Comparison of ENCODE assay signal across 21 cellular contexts in the genomic region with DNA sequence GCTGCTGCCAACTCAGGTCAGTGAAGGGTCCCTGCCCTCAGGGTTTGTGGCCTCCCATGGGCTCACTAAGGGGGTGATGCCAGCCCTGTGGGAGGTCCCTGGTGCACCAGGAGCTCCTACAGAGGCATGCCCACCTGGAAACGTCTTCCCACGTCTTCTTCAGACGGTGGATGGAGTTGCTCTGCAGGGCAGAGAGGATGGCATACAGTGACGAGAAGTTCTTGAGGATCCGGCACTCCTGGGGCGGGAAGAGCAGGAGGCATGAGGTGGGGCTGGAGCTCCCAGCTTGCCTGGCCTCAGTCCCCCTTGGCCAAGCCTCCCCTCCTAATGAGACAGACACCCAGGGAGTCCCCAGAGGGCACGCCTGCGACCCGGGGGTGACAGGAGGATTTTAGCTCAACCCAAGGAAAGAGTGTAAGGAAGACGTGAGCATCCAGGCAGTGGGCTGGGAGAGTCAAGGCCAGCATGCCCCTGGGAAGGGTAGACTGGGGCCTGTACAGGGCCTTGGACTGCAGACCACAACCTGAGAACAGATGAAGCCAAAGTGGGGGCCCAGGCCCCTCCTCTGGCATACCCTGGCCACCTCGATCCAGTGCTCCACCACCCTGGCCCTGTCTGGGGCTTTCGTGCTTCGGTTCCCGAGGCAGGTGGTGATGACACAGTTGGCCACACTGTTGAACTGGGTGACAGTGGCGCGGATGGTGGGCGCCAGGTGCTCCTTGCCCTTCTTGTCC. TPM values are rescaled to one million over a fixed set of nuclear protein-coding genes. Genes with fewer than 3 reads are reported as not detected.
DNase-seq lines count a peak whose midpoint lies in the region; ATAC-seq and TF ChIP-seq lines count a peak whose summit lies in the region.
"Had no signal": no experiment of that assay in that cellular context is flagged by ENCODE, and none has a peak within 500 bp of the region (broad histone marks: within the 10 kb centered on the region; RNA-seq: fewer than 3 reads in every experiment).

No MANE protein-coding gene starts in this region.

- peak overlapping the region; percentile 39 to 94 for H3K27ac Mint-ChIP-seq in activated naive CD4-positive, alpha-beta T cell treated with anti-CD3 and anti-CD28 coated beads, Interleukin-2, amount 50 U/mL, for 72 hours
- H3K27ac Mint-ChIP-seq in activated T-helper 1 cell treated with anti-CD3 and anti-CD28 coated beads, Interleukin-12 subunit alpha, Interleukin-12 subunit beta, Interleukin-2, Interleukin-4 antibody, amounts not matched to agents 30 ng/mL and 10 ng/mL and 1 ng/mL, durations not matched to agents 14 hours and 24 hours and 36 hours, result peak overlapping the region; percentile 14
- no peak overlapping the region for H3K27ac Mint-ChIP-seq in activated T-cell treated with anti-CD3 and anti-CD28 coated beads, Interleukin-2, amount 50 U/mL, for 72 hours
- H3K27ac Mint-ChIP-seq: memory B cell had no signal

- no peaks in the 10 kb centered on the region for H3K9me3 Mint-ChIP-seq in activated naive CD4-positive, alpha-beta T cell treated with anti-CD3 and anti-CD28 coated beads, Interleukin-2, amount 50 U/mL, for 72 hours
- H3K9me3 Mint-ChIP-seq in activated T-helper 1 cell treated with anti-CD3 and anti-CD28 coated beads, Interleukin-12 subunit alpha, Interleukin-12 subunit beta, Interleukin-2, Interleukin-4 antibody, amounts not matched to agents 30 ng/mL and 10 ng/mL and 1 ng/mL, durations not matched to agents 14 hours and 24 hours and 36 hours, result no peaks in the 10 kb centered on the region
- H3K9me3 Mint-ChIP-seq in activated T-cell treated with anti-CD3 and anti-CD28 coated beads, Interleukin-2, amount 50 U/mL, for 72 hours, result no peaks in the 10 kb centered on the region
- H3K9me3 Mint-ChIP-seq: CD4-positive, alpha-beta memory T cell; memory B cell; naive thymus-derived CD4-positive, alpha-beta T cell had no signal

- H3K9me3 ChIP-seq in mucosa of descending colon (no peaks in the 10 kb centered on the region), tibial artery (no peaks in the 10 kb centered on the region)
- H3K9me3 ChIP-seq: HAP-1, heart left ventricle had no signal

- no peak for ATAC-seq in activated naive CD4-positive, alpha-beta T cell treated with anti-CD3 and anti-CD28 coated beads, Interleukin-2, amount 50 U/mL, for 72 hours
- ATAC-seq in mucosa of descending colon (no peak), GM21529 (IDR thresholded peaks at IDR 0.05; ENCODE audit: unreplicated experiment) (no peak)
- ATAC-seq in activated T-cell treated with anti-CD3 and anti-CD28 coated beads, Interleukin-2, amount 50 U/mL, for 72 hours (replicated peaks in 1 of 2), result no peak
- ATAC-seq: activated CD4-positive, CD25-positive, alpha-beta regulatory T cell treated with anti-CD3 and anti-CD28 coated beads, Interleukin-2, amount 50 U/mL, for 24 hours; GM12878; heart left ventricle; naive thymus-derived CD4-positive, alpha-beta T cell had no signal

- no peak for TF ChIP-seq CTCF in mucosa of descending colon (IDR thresholded peaks at IDR 0.05)
- no peak for TF ChIP-seq CTCF in tibial artery (IDR thresholded peaks at IDR 0.05)

- no peaks in the 10 kb centered on the region for H3K27me3 ChIP-seq in tibial artery
- H3K27me3 ChIP-seq: heart left ventricle had no signal

- H3K4me3 Mint-ChIP-seq in activated T-helper 1 cell treated with anti-CD3 and anti-CD28 coated beads, Interleukin-12 subunit alpha, Interleukin-12 subunit beta, Interleukin-2, Interleukin-4 antibody, amounts not matched to agents 30 ng/mL and 10 ng/mL and 1 ng/mL, durations not matched to agents 14 hours and 24 hours and 36 hours, result no peak overlapping the region
- H3K4me3 Mint-ChIP-seq in activated T-cell treated with anti-CD3 and anti-CD28 coated beads, Interleukin-2, amount 50 U/mL, for 72 hours, result no peak overlapping the region
- H3K4me3 Mint-ChIP-seq: CD4-positive, alpha-beta memory T cell; memory B cell; naive thymus-derived CD4-positive, alpha-beta T cell had no signal

- in situ Hi-C loops in G401 (cut with HindIII; ENCODE audit: low sequenced_read_pairs), result no loop called here

- H3K27me3 Mint-ChIP-seq in activated T-helper 1 cell treated with anti-CD3 and anti-CD28 coated beads, Interleukin-12 subunit alpha, Interleukin-12 subunit beta, Interleukin-2, Interleukin-4 antibody, amounts not matched to agents 30 ng/mL and 10 ng/mL and 1 ng/mL, durations not matched to agents 14 hours and 24 hours and 36 hours (ENCODE audit: insufficient read depth), result no peaks in the 10 kb centered on the region
- no peaks in the 10 kb centered on the region for H3K27me3 Mint-ChIP-seq in activated T-cell treated with anti-CD3 and anti-CD28 coated beads, Interleukin-2, amount 50 U/mL, for 72 hours (ENCODE audit: low read depth)
- H3K27me3 Mint-ChIP-seq: CD4-positive, alpha-beta memory T cell; memory B cell; naive thymus-derived CD4-positive, alpha-beta T cell had no signal

- peaks cover 12 to 14% of the 10 kb centered on the region in 2 donors for H3K36me3 Mint-ChIP-seq in activated naive CD4-positive, alpha-beta T cell treated with anti-CD3 and anti-CD28 coated beads, Interleukin-2, amount 50 U/mL, for 72 hours
- H3K36me3 Mint-ChIP-seq in activated T-helper 1 cell treated with anti-CD3 and anti-CD28 coated beads, Interleukin-12 subunit alpha, Interleukin-12 subunit beta, Interleukin-2, Interleukin-4 antibody, amounts not matched to agents 30 ng/mL and 10 ng/mL and 1 ng/mL, durations not matched to agents 14 hours and 24 hours and 36 hours (ENCODE audit: low read depth), result peaks cover 37% of the 10 kb centered on the region
- peaks cover 6 to 16% of the 10 kb centered on the region in 2 donors for H3K36me3 Mint-ChIP-seq in activated T-cell treated with anti-CD3 and anti-CD28 coated beads, Interleukin-2, amount 50 U/mL, for 72 hours (ENCODE audit: insufficient read depth in 2 of 2)

- intact Hi-C loops in activated T-helper 1 cell treated with anti-CD3 and anti-CD28 coated beads, Interleukin-12 subunit alpha, Interleukin-12 subunit beta, Interleukin-2, Interleukin-4 antibody, amounts not matched to agents 30 ng/mL and 10 ng/mL and 1 ng/mL, durations not matched to agents 14 hours and 24 hours and 36 hours (cut with micrococcal nuclease), result loop anchor here (10.0 kb wide), 1 partner anchor 62 kb away; no protein-coding TSS in a partner anchor
- intact Hi-C loops in mucosa of descending colon (cut with DNase I, micrococcal nuclease), result no loop called here
- intact Hi-C loops in tibial artery (cut with DNase I; ENCODE audit: low total_unique reads), result no loop called here

- no peak overlapping the region for H3K27ac ChIP-seq in tibial artery
- H3K27ac ChIP-seq: heart left ventricle had no signal

- H3K4me1 Mint-ChIP-seq in activated T-helper 1 cell treated with anti-CD3 and anti-CD28 coated beads, Interleukin-12 subunit alpha, Interleukin-12 subunit beta, Interleukin-2, Interleukin-4 antibody, amounts not matched to agents 30 ng/mL and 10 ng/mL and 1 ng/mL, durations not matched to agents 14 hours and 24 hours and 36 hours (ENCODE audit: low read depth), result no peaks in the 10 kb centered on the region
- no peaks in the 10 kb centered on the region for H3K4me1 Mint-ChIP-seq in activated T-cell treated with anti-CD3 and anti-CD28 coated beads, Interleukin-2, amount 50 U/mL, for 72 hours (ENCODE audit: low read depth)
- H3K4me1 Mint-ChIP-seq: CD4-positive, alpha-beta memory T cell; memory B cell had no signal

- H3K36me3 ChIP-seq in mucosa of descending colon (ENCODE audit: low read depth) (peaks cover 7% of the 10 kb centered on the region), tibial artery (peaks cover 57 to 98% (median 86%) of the 10 kb centered on the region in 3 donors)

- H3K4me3 ChIP-seq in mucosa of descending colon, result no peak overlapping the region
- no peak overlapping the region for H3K4me3 ChIP-seq in tibial artery
- H3K4me3 ChIP-seq: GM12878, HAP-1, heart left ventricle had no signal

- DNase-seq in activated naive CD4-positive, alpha-beta T cell treated with anti-CD3 and anti-CD28 coated beads, Interleukin-2, amount 50 U/mL, for 72 hours (ENCODE audit: low spot score in 2 of 2), result no peak
- DNase-seq in activated naive CD4-positive, alpha-beta T cell (lab: John Stamatoyannopoulos, UW), result no peak
- no peak for DNase-seq in activated T-helper 1 cell treated with anti-CD3 and anti-CD28 coated beads, Interleukin-12 subunit alpha, Interleukin-12 subunit beta, Interleukin-2, Interleukin-4 antibody, amounts not matched to agents 30 ng/mL and 10 ng/mL and 1 ng/mL, durations not matched to agents 14 hours and 24 hours and 36 hours (ENCODE audit: low spot score)
- DNase-seq in mucosa of descending colon, result peak in 2 of 3 donors; percentile 18 to 33
- peak; percentile 12 to 62 for DNase-seq in tibial artery
- DNase-seq in G401 (ENCODE audit: low spot score), result no peak
- no peak for DNase-seq in activated T-cell treated with anti-CD3 and anti-CD28 coated beads, Interleukin-2, amount 50 U/mL, for 72 hours
- DNase-seq: CD4-positive, alpha-beta memory T cell; DMS153; NCI-H1436; NCI-H2171 treated with DMSO at 0.1 percent for 48 hours; NCI-H748 treated with DMSO at 0.1 percent for 48 hours had no signal

- H3K4me1 ChIP-seq in mucosa of descending colon (ENCODE audit: low read depth) (peaks cover 6% of the 10 kb centered on the region), tibial artery (no peaks in the 10 kb centered on the region)
- H3K4me1 ChIP-seq: HAP-1 had no signal

RNA-seq across cellular contexts. Expression of a gene that starts 14.4 kb away (rescaled TPM):
- total RNA-seq in activated naive CD4-positive, alpha-beta T cell treated with anti-CD3 and anti-CD28 coated beads, Interleukin-2, amount 50 U/mL, for 72 hours, result 10 to 100 TPM; 45.3 to 77.0 TPM
- 88.7 and 94.4 TPM in 2 replicates for total RNA-seq in activated T-helper 1 cell treated with anti-CD3 and anti-CD28 coated beads, Interleukin-12 subunit alpha, Interleukin-12 subunit beta, Interleukin-2, Interleukin-4 antibody, amounts not matched to agents 30 ng/mL and 10 ng/mL and 1 ng/mL, durations not matched to agents 14 hours and 24 hours and 36 hours
- 10 to 100 TPM; 38.3 to 59.4 (median 44.2) TPM for total RNA-seq in mucosa of descending colon
- 21.7 and 29.8 TPM in 2 replicates for total RNA-seq in G401 (2014; rRNA removed; shearing (Covaris generic))
- total RNA-seq in activated T-cell treated with anti-CD3 and anti-CD28 coated beads, Interleukin-2, amount 50 U/mL, for 72 hours, result 10 to 100 TPM; 50.7 to 78.2 TPM

RNA-seq across cellular contexts. Expression of a gene that starts 44.9 kb away (rescaled TPM):
- 1 to 10 TPM; 2.4 to 9.3 TPM for total RNA-seq in activated naive CD4-positive, alpha-beta T cell treated with anti-CD3 and anti-CD28 coated beads, Interleukin-2, amount 50 U/mL, for 72 hours
- 1.8 and 2.0 TPM in 2 replicates for total RNA-seq in activated T-helper 1 cell treated with anti-CD3 and anti-CD28 coated beads, Interleukin-12 subunit alpha, Interleukin-12 subunit beta, Interleukin-2, Interleukin-4 antibody, amounts not matched to agents 30 ng/mL and 10 ng/mL and 1 ng/mL, durations not matched to agents 14 hours and 24 hours and 36 hours
- total RNA-seq in mucosa of descending colon, result 1 to 10 TPM in 2 of 3 donors, under 1 TPM in 1; 0.87 to 1.6 (median 1.4) TPM
- total RNA-seq in G401 (2014; rRNA removed; shearing (Covaris generic)), result 0.31 and 0.92 TPM in 2 replicates
- 1 to 10 TPM; 1.6 to 3.6 TPM for total RNA-seq in activated T-cell treated with anti-CD3 and anti-CD28 coated beads, Interleukin-2, amount 50 U/mL, for 72 hours
- total RNA-seq: SK-MEL-5, skeletal muscle tissue had no signal

RNA-seq across cellular contexts. Expression of a gene that starts 57.0 kb away (rescaled TPM):
- 1 to 10 TPM; 3.1 to 7.3 TPM for total RNA-seq in activated naive CD4-positive, alpha-beta T cell treated with anti-CD3 and anti-CD28 coated beads, Interleukin-2, amount 50 U/mL, for 72 hours
- total RNA-seq in activated T-helper 1 cell treated with anti-CD3 and anti-CD28 coated beads, Interleukin-12 subunit alpha, Interleukin-12 subunit beta, Interleukin-2, Interleukin-4 antibody, amounts not matched to agents 30 ng/mL and 10 ng/mL and 1 ng/mL, durations not matched to agents 14 hours and 24 hours and 36 hours, result 8.6 and 9.4 TPM in 2 replicates
- 10 to 100 TPM in 1 of 3 donors, 1 to 10 TPM in 2; 4.3 to 14.0 (median 8.6) TPM for total RNA-seq in mucosa of descending colon
- total RNA-seq in G401 (2014; rRNA removed; shearing (Covaris generic)), result not detected in 2 replicates
- 1 to 10 TPM in 1 of 2 donors, under 1 TPM in 1; 0.86 to 2.0 TPM for total RNA-seq in activated T-cell treated with anti-CD3 and anti-CD28 coated beads, Interleukin-2, amount 50 U/mL, for 72 hours
- total RNA-seq: SK-MEL-5 had no signal

Comparison
In these comparisons a context has a peak if more than half of its experiments do, and no peak if none do; other contexts are left out.
1. DNase-seq: peak in mucosa of descending colon (2 of 3) and tibial artery (2 of 2); none in activated naive CD4-positive, alpha-beta T cell treated with anti-CD3 and anti-CD28 coated beads, Interleukin-2, amount 50 U/mL, for 72 hours (0 of 2), activated naive CD4-positive, alpha-beta T cell (0 of 4), activated T-helper 1 cell treated with anti-CD3 and anti-CD28 coated beads, Interleukin-12 subunit alpha, Interleukin-12 subunit beta, Interleukin-2, Interleukin-4 antibody, amounts not matched to agents 30 ng/mL and 10 ng/mL and 1 ng/mL, durations not matched to agents 14 hours and 24 hours and 36 hours (single experiment), G401 (single experiment) and activated T-cell treated with anti-CD3 and anti-CD28 coated beads, Interleukin-2, amount 50 U/mL, for 72 hours (0 of 2).